1 cellular context compared by ENCODE assay signal in the genomic region with DNA sequence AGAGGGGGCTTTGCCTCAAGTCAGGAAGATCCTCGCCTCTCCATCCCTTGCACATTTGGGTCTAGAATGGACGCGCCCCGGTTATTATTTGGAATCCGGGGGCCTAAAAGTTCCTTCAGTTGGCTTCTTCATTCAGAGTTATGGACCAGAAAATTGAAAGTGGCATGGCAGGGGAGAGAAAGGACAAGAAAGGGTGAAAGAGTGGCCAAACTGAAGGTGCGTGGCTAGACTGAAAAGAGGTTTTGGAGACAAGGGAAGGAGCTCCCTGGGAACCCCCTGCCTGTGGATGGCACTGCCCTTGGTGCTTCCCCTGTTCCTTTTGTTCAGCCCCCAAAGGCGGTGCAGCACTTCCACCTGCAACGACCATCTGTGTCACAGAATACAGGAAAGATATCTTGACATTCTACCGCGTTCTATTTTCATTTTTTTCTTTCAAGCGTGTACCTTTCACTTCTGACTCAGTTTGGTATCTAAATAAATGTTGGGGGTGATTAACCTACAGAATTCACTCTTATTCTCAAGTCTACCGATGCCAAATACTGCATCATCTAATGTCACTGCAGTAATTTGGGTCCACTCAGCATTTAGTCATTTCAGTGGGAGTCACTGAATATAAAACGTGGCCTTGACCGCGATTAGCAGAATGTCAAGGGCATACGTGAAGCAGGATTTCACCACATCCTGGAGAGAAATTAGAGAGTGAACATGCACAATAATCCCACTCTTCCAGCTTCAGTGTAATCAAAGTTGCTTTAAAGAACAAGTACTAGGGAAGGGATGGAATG.
TF ChIP-seq lines count a peak whose summit lies in the region.

No MANE protein-coding gene starts in this region.

TF ChIP-seq in HepG2, 621 proteins besides CTCF, POLR2A, EP300 and RAD21 (continued from another document and continues in another):
- TF ChIP-seq RXRA (CRISPR knock-in tag; IDR thresholded peaks at IDR 0.05) (peak; percentile 45; the same call in 1 of the 2 replicates), KLF6 (CRISPR knock-in tag; IDR thresholded peaks at IDR 0.05) (no peak), RBM39 (IDR thresholded peaks at IDR 0.05; ENCODE audit: low read depth, low read length, poor library complexity, severe bottlenecking) (peak; percentile 12), SAFB2 (CRISPR knock-in tag; IDR thresholded peaks at IDR 0.05; ENCODE audit: borderline replicate concordance, low read depth) (0 out of 2 replicates have a peak, but pooled peaks have one; percentile 7), YEATS4 (CRISPR knock-in tag; IDR thresholded peaks at IDR 0.05; ENCODE audit: borderline replicate concordance) (no peak), ZNF33B (CRISPR knock-in tag; IDR thresholded peaks at IDR 0.05) (no peak), ZNF354B (CRISPR knock-in tag; IDR thresholded peaks at IDR 0.05) (no peak), KMT2B (CRISPR knock-in tag; IDR thresholded peaks at IDR 0.05) (peak; percentile 9; the same call in 1 of the 2 replicates), POGK (CRISPR knock-in tag; conservative IDR thresholded peaks at IDR 0.05) (0 out of 2 replicates have a peak, but pooled peaks have one; percentile 2), SKI (IDR thresholded peaks at IDR 0.05; ENCODE audit: partially characterized antibody) (peak; percentile 57), RXRB (CRISPR knock-in tag; IDR thresholded peaks at IDR 0.05; ENCODE audit: borderline replicate concordance) (peak; percentile 65; the same call in 1 of the 2 replicates), LCORL (IDR thresholded peaks at IDR 0.05) (no peak), LCORL (CRISPR knock-in tag; IDR thresholded peaks at IDR 0.05) (peak; percentile 49; the same call in 1 of the 2 replicates), MEIS2 (CRISPR knock-in tag; IDR thresholded peaks at IDR 0.05) (no peak), THYN1 (CRISPR knock-in tag; IDR thresholded peaks at IDR 0.05; ENCODE audit: borderline replicate concordance, low read depth) (no peak), PRDM10 (CRISPR knock-in tag; IDR thresholded peaks at IDR 0.05; ENCODE audit: low read depth) (peak; percentile 69; the same call in 1 of the 2 replicates), ZNF619 (CRISPR knock-in tag; IDR thresholded peaks at IDR 0.05) (no peak), ZNF749 (CRISPR knock-in tag; IDR thresholded peaks at IDR 0.05; ENCODE audit: borderline replicate concordance) (no peak), MXD4 (CRISPR knock-in tag; IDR thresholded peaks at IDR 0.05) (no peak), WIZ (CRISPR knock-in tag; IDR thresholded peaks at IDR 0.05) (no peak), STAT6 (CRISPR knock-in tag; IDR thresholded peaks at IDR 0.05; ENCODE audit: borderline replicate concordance) (no peak), HNRNPLL (IDR thresholded peaks at IDR 0.05; ENCODE audit: low read depth, low read length, poor library complexity, severe bottlenecking) (no peak), HMG20A (CRISPR knock-in tag; IDR thresholded peaks at IDR 0.05; ENCODE audit: borderline replicate concordance) (peak; percentile 61; the same call in 1 of the 2 replicates), ZNF761 (CRISPR knock-in tag; conservative IDR thresholded peaks at IDR 0.05) (0 out of 2 replicates have a peak, but pooled peaks have one; percentile 7), SMARCC2 (IDR thresholded peaks at IDR 0.05) (no peak), MAFF (IDR thresholded peaks at IDR 0.05; ENCODE audit: low read depth, low read length) (peak; percentile 91), JUND (CRISPR knock-in tag; IDR thresholded peaks at IDR 0.05) (no peak), SOX13 (IDR thresholded peaks at IDR 0.05) (no peak), SOX13 (CRISPR knock-in tag; conservative IDR thresholded peaks at IDR 0.05 in 1 of 2, IDR thresholded peaks at IDR 0.05 in 1 of 2) (peak in 1 of 2 experiments; percentile 13; a peak in 1 of 4 replicates), ZNF615 (CRISPR knock-in tag; IDR thresholded peaks at IDR 0.05; ENCODE audit: borderline replicate concordance) (peak; percentile 23; the same call in 1 of the 2 replicates)
- TF ChIP-seq, protein P1, sequence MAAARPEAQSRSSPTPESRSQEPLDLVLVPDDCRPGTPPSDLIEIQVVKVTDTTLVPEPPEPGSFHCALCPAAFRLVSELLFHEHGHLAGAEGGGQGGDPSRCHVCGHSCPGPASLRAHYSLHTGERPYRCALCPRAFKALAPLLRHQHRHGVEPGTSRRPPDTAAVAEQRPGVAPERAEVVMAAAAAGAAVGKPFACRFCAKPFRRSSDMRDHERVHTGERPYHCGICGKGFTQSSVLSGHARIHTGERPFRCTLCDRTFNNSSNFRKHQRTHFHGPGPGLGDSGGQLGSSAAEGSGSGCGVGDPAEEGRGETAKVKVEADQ (CRISPR knock-in tag; IDR thresholded peaks at IDR 0.05; ENCODE audit: borderline replicate concordance): no peak
- TF ChIP-seq, protein P2, sequence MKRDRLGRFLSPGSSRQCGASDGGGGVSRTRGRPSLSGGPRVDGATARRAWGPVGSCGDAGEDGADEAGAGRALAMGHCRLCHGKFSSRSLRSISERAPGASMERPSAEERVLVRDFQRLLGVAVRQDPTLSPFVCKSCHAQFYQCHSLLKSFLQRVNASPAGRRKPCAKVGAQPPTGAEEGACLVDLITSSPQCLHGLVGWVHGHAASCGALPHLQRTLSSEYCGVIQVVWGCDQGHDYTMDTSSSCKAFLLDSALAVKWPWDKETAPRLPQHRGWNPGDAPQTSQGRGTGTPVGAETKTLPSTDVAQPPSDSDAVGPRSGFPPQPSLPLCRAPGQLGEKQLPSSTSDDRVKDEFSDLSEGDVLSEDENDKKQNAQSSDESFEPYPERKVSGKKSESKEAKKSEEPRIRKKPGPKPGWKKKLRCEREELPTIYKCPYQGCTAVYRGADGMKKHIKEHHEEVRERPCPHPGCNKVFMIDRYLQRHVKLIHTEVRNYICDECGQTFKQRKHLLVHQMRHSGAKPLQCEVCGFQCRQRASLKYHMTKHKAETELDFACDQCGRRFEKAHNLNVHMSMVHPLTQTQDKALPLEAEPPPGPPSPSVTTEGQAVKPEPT (CRISPR knock-in tag; IDR thresholded peaks at IDR 0.05; ENCODE audit: low read depth): no peak
- TF ChIP-seq, protein P3, sequence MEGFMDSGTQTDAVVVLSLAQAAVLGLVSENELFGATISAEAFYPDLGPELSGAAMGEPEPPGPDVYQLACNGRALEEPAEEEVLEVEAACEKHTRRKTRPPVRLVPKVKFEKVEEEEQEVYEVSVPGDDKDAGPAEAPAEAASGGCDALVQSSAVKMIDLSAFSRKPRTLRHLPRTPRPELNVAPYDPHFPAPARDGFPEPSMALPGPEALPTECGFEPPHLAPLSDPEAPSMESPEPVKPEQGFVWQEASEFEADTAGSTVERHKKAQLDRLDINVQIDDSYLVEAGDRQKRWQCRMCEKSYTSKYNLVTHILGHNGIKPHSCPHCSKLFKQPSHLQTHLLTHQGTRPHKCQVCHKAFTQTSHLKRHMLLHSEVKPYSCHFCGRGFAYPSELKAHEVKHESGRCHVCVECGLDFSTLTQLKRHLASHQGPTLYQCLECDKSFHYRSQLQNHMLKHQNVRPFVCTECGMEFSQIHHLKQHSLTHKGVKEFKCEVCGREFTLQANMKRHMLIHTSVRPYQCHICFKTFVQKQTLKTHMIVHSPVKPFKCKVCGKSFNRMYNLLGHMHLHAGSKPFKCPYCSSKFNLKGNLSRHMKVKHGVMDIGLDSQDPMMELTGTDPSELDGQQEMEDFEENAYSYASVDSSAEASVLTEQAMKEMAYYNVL (CRISPR knock-in tag; IDR thresholded peaks at IDR 0.05; ENCODE audit: borderline replicate concordance): no peak
- TF ChIP-seq, protein P4, sequence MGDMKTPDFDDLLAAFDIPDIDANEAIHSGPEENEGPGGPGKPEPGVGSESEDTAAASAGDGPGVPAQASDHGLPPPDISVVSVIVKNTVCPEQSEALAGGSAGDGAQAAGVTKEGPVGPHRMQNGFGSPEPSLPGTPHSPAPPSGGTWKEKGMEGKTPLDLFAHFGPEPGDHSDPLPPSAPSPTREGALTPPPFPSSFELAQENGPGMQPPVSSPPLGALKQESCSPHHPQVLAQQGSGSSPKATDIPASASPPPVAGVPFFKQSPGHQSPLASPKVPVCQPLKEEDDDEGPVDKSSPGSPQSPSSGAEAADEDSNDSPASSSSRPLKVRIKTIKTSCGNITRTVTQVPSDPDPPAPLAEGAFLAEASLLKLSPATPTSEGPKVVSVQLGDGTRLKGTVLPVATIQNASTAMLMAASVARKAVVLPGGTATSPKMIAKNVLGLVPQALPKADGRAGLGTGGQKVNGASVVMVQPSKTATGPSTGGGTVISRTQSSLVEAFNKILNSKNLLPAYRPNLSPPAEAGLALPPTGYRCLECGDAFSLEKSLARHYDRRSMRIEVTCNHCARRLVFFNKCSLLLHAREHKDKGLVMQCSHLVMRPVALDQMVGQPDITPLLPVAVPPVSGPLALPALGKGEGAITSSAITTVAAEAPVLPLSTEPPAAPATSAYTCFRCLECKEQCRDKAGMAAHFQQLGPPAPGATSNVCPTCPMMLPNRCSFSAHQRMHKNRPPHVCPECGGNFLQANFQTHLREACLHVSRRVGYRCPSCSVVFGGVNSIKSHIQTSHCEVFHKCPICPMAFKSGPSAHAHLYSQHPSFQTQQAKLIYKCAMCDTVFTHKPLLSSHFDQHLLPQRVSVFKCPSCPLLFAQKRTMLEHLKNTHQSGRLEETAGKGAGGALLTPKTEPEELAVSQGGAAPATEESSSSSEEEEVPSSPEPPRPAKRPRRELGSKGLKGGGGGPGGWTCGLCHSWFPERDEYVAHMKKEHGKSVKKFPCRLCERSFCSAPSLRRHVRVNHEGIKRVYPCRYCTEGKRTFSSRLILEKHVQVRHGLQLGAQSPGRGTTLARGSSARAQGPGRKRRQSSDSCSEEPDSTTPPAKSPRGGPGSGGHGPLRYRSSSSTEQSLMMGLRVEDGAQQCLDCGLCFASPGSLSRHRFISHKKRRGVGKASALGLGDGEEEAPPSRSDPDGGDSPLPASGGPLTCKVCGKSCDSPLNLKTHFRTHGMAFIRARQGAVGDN (CRISPR knock-in tag; IDR thresholded peaks at IDR 0.05): peak; percentile 6; the same call in 1 of the 2 replicates
- TF ChIP-seq, protein P5, sequence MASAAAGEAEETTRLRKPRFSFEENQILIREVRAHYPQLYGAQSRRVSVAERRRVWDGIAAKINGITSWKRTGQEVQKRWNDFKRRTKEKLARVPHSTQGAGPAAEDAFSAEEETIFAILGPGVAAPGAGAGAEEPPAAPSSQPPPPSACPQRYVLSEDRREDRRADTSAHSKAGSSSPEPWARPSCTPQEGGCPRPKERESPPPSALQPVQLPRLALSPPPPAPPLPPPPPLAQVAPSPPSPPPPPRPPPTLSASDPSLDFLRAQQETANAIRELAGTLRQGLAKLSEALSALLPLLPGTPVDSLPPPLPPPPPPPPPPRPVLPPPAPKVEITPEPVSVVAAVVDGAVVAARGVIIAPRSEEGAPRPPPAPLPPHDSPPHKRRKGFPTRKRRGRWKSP (CRISPR knock-in tag; IDR thresholded peaks at IDR 0.05): 0 out of 2 replicates have a peak, but pooled peaks have one; percentile 10
- TF ChIP-seq, protein P6, sequence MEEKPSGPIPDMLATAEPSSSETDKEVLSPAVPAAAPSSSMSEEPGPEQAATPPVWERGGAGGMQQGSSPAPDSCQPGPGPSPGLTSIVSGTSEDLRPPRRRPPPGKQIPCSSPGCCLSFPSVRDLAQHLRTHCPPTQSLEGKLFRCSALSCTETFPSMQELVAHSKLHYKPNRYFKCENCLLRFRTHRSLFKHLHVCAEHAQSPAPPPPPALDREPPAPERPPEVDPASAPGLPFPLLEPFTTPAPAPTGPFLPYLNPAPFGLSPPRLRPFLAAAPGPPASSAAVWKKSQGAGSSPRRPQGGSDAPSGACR (CRISPR knock-in tag; IDR thresholded peaks at IDR 0.05): no peak
